Comparison of ENCODE assay signal across 12 cellular contexts in genomic region chr5:31771045-31771444, GRCh38.
DNase-seq lines count a peak whose midpoint lies in the region; ATAC-seq lines count a peak whose summit lies in the region.
"Had no signal": no experiment of that assay in that cellular context is flagged by ENCODE, and none has a peak within 500 bp of the region (broad histone marks: within the 10 kb centered on the region; RNA-seq: fewer than 3 reads in every experiment).

No MANE protein-coding gene starts in this region.

- H3K36me3 Mint-ChIP-seq in stimulated activated effector memory CD8-positive, alpha-beta T cell treated with anti-CD3 and anti-CD28 coated beads, Interleukin-12 subunit alpha, Interleukin-12 subunit beta, amount 100 ng/mL, for 72 hours, result no peaks in the 10 kb centered on the region

- no peaks in the 10 kb centered on the region for H3K9me3 Mint-ChIP-seq in stimulated activated effector memory CD8-positive, alpha-beta T cell treated with anti-CD3 and anti-CD28 coated beads, Interleukin-12 subunit alpha, Interleukin-12 subunit beta, amount 100 ng/mL, for 72 hours
- H3K9me3 Mint-ChIP-seq: activated T-cell treated with anti-CD3 and anti-CD28 coated beads, Interleukin-2, amount 50 U/mL, for 24 hours had no signal

- no peaks in the 10 kb centered on the region for H3K4me1 Mint-ChIP-seq in stimulated activated effector memory CD8-positive, alpha-beta T cell treated with anti-CD3 and anti-CD28 coated beads, Interleukin-12 subunit alpha, Interleukin-12 subunit beta, amount 100 ng/mL, for 72 hours

- no peak overlapping the region for H3K4me3 Mint-ChIP-seq in stimulated activated effector memory CD8-positive, alpha-beta T cell treated with anti-CD3 and anti-CD28 coated beads, Interleukin-12 subunit alpha, Interleukin-12 subunit beta, amount 100 ng/mL, for 72 hours
- H3K4me3 Mint-ChIP-seq: activated T-cell treated with anti-CD3 and anti-CD28 coated beads, Interleukin-2, amount 50 U/mL, for 24 hours had no signal

- ATAC-seq in GM19023 (IDR thresholded peaks at IDR 0.05; ENCODE audit: unreplicated experiment), result peak; percentile 75
- peak; percentile 90 for ATAC-seq in GM21619 (IDR thresholded peaks at IDR 0.05; ENCODE audit: unreplicated experiment)
- peak; percentile 77 for ATAC-seq in HG03135 (IDR thresholded peaks at IDR 0.05; ENCODE audit: unreplicated experiment)
- ATAC-seq in stimulated activated effector memory CD8-positive, alpha-beta T cell treated with anti-CD3 and anti-CD28 coated beads, Interleukin-12 subunit alpha, Interleukin-12 subunit beta, amount 100 ng/mL, for 72 hours, result peak; percentile 29

- no peak for DNase-seq in stimulated activated effector memory CD8-positive, alpha-beta T cell treated with anti-CD3 and anti-CD28 coated beads, Interleukin-12 subunit alpha, Interleukin-12 subunit beta, amount 100 ng/mL, for 72 hours (ENCODE audit: low spot score in 2 of 2)
- DNase-seq in NCI-H187 treated with DMSO at 0.1 percent for 48 hours (lab: John Stamatoyannopoulos, UW) (no peak), medulla oblongata (ENCODE audit: extremely low spot score) (no peak), HT-29 (ENCODE audit: low spot score) (no peak)
- DNase-seq: activated T-cell treated with anti-CD3 and anti-CD28 coated beads, Interleukin-2, amount 50 U/mL, for 24 hours; DMS79; NK-92 treated with Interleukin-12 subunit alpha and Interleukin-12 subunit beta, amount 100 ng/mL, for 24 hours; stimulated activated CD4-positive, alpha-beta T cell treated with anti-CD3 and anti-CD28 coated beads, Interleukin-1b, Interleukin-23, amount 100 ng/mL, for 48 hours; T-helper 2 cell had no signal

- no peak overlapping the region for H3K27ac Mint-ChIP-seq in stimulated activated effector memory CD8-positive, alpha-beta T cell treated with anti-CD3 and anti-CD28 coated beads, Interleukin-12 subunit alpha, Interleukin-12 subunit beta, amount 100 ng/mL, for 72 hours
- H3K27ac Mint-ChIP-seq: activated T-cell treated with anti-CD3 and anti-CD28 coated beads, Interleukin-2, amount 50 U/mL, for 24 hours had no signal

Comparison
In these comparisons a context has a peak if more than half of its experiments do, and no peak if none do; other contexts are left out.
1. ATAC-seq: peak in every context shown above with its lines; median percentile 90 in GM21619; 77 in HG03135; 75 in GM19023; 29 in stimulated activated effector memory CD8-positive, alpha-beta T cell treated with anti-CD3 and anti-CD28 coated beads, Interleukin-12 subunit alpha, Interleukin-12 subunit beta, amount 100 ng/mL, for 72 hours.